11 cellular contexts compared by ENCODE assay signal in genomic region chr1:46133946-46134345, GRCh38. TPM values are rescaled to one million over a fixed set of nuclear protein-coding genes. Genes with fewer than 3 reads are reported as not detected.
DNase-seq lines count a peak whose midpoint lies in the region; ATAC-seq and TF ChIP-seq lines count a peak whose summit lies in the region.
"Had no signal": no experiment of that assay in that cellular context is flagged by ENCODE, and none has a peak within 500 bp of the region (broad histone marks: within the 10 kb centered on the region; RNA-seq: fewer than 3 reads in every experiment).

No MANE protein-coding gene starts in this region.

- 71% methylated on average over 2 of the region's 2 CpGs; no CpG with 5 or more reads in 1 of the 2 donors for WGBS in gastroesophageal sphincter (ENCODE audit: low coverage in 1 of 2), 2 donors
- 40% methylated on average over 2 of the region's 2 CpGs for WGBS in prostate gland

- H3K4me3 ChIP-seq in OCI-LY7 (ENCODE audit: low read depth, low read length, poor library complexity, severe bottlenecking), result peak overlapping the region; percentile 95
- peak overlapping the region in 1 of 2 donors; percentile 68 for H3K4me3 ChIP-seq in gastroesophageal sphincter
- peak overlapping the region in 3 of 5 donors; percentile 74 to 86 (median 84) for H3K4me3 ChIP-seq in subcutaneous abdominal adipose tissue (ENCODE audit: low read depth in 1 of 5, low read length in 5 of 5)
- no peak overlapping the region for H3K4me3 ChIP-seq in prostate gland

- peak overlapping the region; percentile 96 for H3K4me2 ChIP-seq in OCI-LY7 (ENCODE audit: low read length)

- peak overlapping the region; percentile 87 for H3K4me3 Mint-ChIP-seq in activated CD4-positive, alpha-beta T cell treated with anti-CD3 and anti-CD28 coated beads, Interleukin-2, amount 10 ng/mL, durations not matched to agents 7 days and 5 days

- CTCF ChIA-PET in activated CD4-positive, alpha-beta T cell treated with anti-CD3 and anti-CD28 coated beads, Interleukin-2, amount 10 ng/mL, durations not matched to agents 7 days and 5 days (lab: Charles Lee), result interaction anchor here (1.3 kb wide), 1 partner anchor 16 kb away, joined by 3 read pairs; no protein-coding TSS in a partner anchor
- CTCF ChIA-PET in OCI-LY7 (lab: Charles Lee; ENCODE audit: unreplicated experiment), result interaction anchor here (1.2 kb wide), 1 partner anchor 270 kb away, joined by 3 read pairs; no protein-coding TSS in a partner anchor

- TF ChIP-seq POLR2A in gastroesophageal sphincter (IDR thresholded peaks at IDR 0.05), result no peak
- no peak for TF ChIP-seq POLR2A in prostate gland (IDR thresholded peaks at IDR 0.05)

- H3K9ac ChIP-seq in subcutaneous abdominal adipose tissue (ENCODE audit: low read length in 5 of 5), result peak overlapping the region in 1 of 5 donors; percentile 86

- BruUV-seq in OCI-LY7 (replicated peaks; lab: Mats Ljungman, UMichigan), result no TSS peak

- ATAC-seq in gastroesophageal sphincter (no peak), HG03175 (IDR thresholded peaks at IDR 0.05; ENCODE audit: unreplicated experiment) (no peak), GM21526 (IDR thresholded peaks at IDR 0.05; ENCODE audit: low FRiP score, unreplicated experiment) (no peak)

- peaks cover 2% of the 10 kb centered on the region for H3K36me3 Mint-ChIP-seq in activated CD4-positive, alpha-beta T cell treated with anti-CD3 and anti-CD28 coated beads, Interleukin-2, amount 10 ng/mL, durations not matched to agents 7 days and 5 days (ENCODE audit: low read depth)

- H3K4me1 ChIP-seq in OCI-LY7 (ENCODE audit: insufficient read depth, low read length, poor library complexity, severe bottlenecking) (peaks cover 26% of the 10 kb centered on the region), gastroesophageal sphincter (peaks cover 0 to 69% (median 7%) of the 10 kb centered on the region in 3 donors), subcutaneous abdominal adipose tissue (ENCODE audit: control insufficient read depth in 5 of 5, insufficient read depth in 5 of 5, low read length in 5 of 5) (peaks cover 0 to 44% (median 18%) of the 10 kb centered on the region in 5 donors), prostate gland (replicated peaks) (no peaks in the 10 kb centered on the region)

- POLR2A ChIA-PET in activated CD4-positive, alpha-beta T cell treated with anti-CD3 and anti-CD28 coated beads, Interleukin-2, amount 10 ng/mL, durations not matched to agents 7 days and 5 days (lab: Charles Lee), result no interaction called here
- POLR2A ChIA-PET in OCI-LY7 (lab: Charles Lee), result interaction anchor here (0.5 to 1.6 kb wide), 10 partner anchors 11 to 554 kb away, joined by 3 to 8 read pairs (median 5); no protein-coding TSS in a partner anchor

- H3K27me3 ChIP-seq in gastroesophageal sphincter, result no peaks in the 10 kb centered on the region
- H3K27me3 ChIP-seq in subcutaneous abdominal adipose tissue (ENCODE audit: control insufficient read depth in 5 of 5, insufficient read depth in 4 of 5, low read length in 5 of 5), result peaks cover 4 to 11% (median 9%) of the 10 kb centered on the region in 5 donors
- no peaks in the 10 kb centered on the region for H3K27me3 ChIP-seq in prostate gland (replicated peaks; ENCODE audit: insufficient read depth)

- H3K9me3 Mint-ChIP-seq in activated CD4-positive, alpha-beta T cell treated with anti-CD3 and anti-CD28 coated beads, Interleukin-2, amount 10 ng/mL, durations not matched to agents 7 days and 5 days, result no peaks in the 10 kb centered on the region

- intact Hi-C loops in OCI-LY7 (cut with micrococcal nuclease; ENCODE audit: unreplicated experiment) (loop anchor here (1.0 to 2.0 kb wide), 4 partner anchors 33 to 447 kb away; partner anchors contain the start of genes GPBP1L1 and POMGNT1), prostate gland (cut with DNase I) (loop anchor here (5.0 to 10.0 kb wide), 4 partner anchors 48 to 252 kb away; no protein-coding TSS in a partner anchor)

- no peak overlapping the region for H3K27ac ChIP-seq in OCI-LY7 (ENCODE audit: low read depth, low read length, poor library complexity, severe bottlenecking)
- peak overlapping the region; percentile 74 to 97 (median 94) for H3K27ac ChIP-seq in gastroesophageal sphincter
- H3K27ac ChIP-seq in subcutaneous abdominal adipose tissue (ENCODE audit: low read depth, low read length), result peak overlapping the region; percentile 88
- peak overlapping the region in 1 of 2 donors; percentile 87 for H3K27ac ChIP-seq in prostate gland

- peaks cover 25% of the 10 kb centered on the region for H3K4me1 Mint-ChIP-seq in activated CD4-positive, alpha-beta T cell treated with anti-CD3 and anti-CD28 coated beads, Interleukin-2, amount 10 ng/mL, durations not matched to agents 7 days and 5 days

- H3K27ac Mint-ChIP-seq in activated CD4-positive, alpha-beta T cell treated with anti-CD3 and anti-CD28 coated beads, Interleukin-2, amount 10 ng/mL, durations not matched to agents 7 days and 5 days, result no peak overlapping the region

- H3K36me3 ChIP-seq in OCI-LY7 (ENCODE audit: insufficient read depth, low read length), result no peaks in the 10 kb centered on the region
- no peaks in the 10 kb centered on the region for H3K36me3 ChIP-seq in gastroesophageal sphincter
- no peaks in the 10 kb centered on the region for H3K36me3 ChIP-seq in subcutaneous abdominal adipose tissue (ENCODE audit: control insufficient read depth in 5 of 5, insufficient read depth in 5 of 5, low read length in 5 of 5)
- no peaks in the 10 kb centered on the region for H3K36me3 ChIP-seq in prostate gland

- peaks cover 33% of the 10 kb centered on the region for H3K79me2 ChIP-seq in OCI-LY7 (ENCODE audit: insufficient read depth, low read depth, low read length)

- peak overlapping the region; percentile 61; the same call in 1 of the 2 replicates for H2AFZ ChIP-seq in OCI-LY7 (ENCODE audit: low read length)

- no peaks in the 10 kb centered on the region for H4K20me1 ChIP-seq in OCI-LY7 (ENCODE audit: insufficient read depth, low read length)

- peaks cover 63% of the 10 kb centered on the region for H3K27me3 Mint-ChIP-seq in activated CD4-positive, alpha-beta T cell treated with anti-CD3 and anti-CD28 coated beads, Interleukin-2, amount 10 ng/mL, durations not matched to agents 7 days and 5 days

- TF ChIP-seq EP300 in gastroesophageal sphincter (IDR thresholded peaks at IDR 0.05), result no peak

- DNase-seq in activated CD4-positive, alpha-beta T cell treated with anti-CD3 and anti-CD28 coated beads, Interleukin-2, amount 10 ng/mL, durations not matched to agents 7 days and 5 days, result no peak
- DNase-seq in activated CD4-positive, alpha-beta T cell treated with anti-CD3 and anti-CD28 coated beads for 1 hour, result no peak
- peak; percentile 24 for DNase-seq in OCI-LY7 (ENCODE audit: low spot score)
- no peak for DNase-seq in prostate gland (ENCODE audit: low spot score)

- no peaks in the 10 kb centered on the region for H3K9me2 ChIP-seq in OCI-LY7 (ENCODE audit: insufficient read depth, low read length)

- TF ChIP-seq CTCF in OCI-LY7 (conservative IDR thresholded peaks at IDR 0.05; ENCODE audit: low read length) (no peak), gastroesophageal sphincter (IDR thresholded peaks at IDR 0.05) (no peak), prostate gland (IDR thresholded peaks at IDR 0.05) (no peak)

- H3K9me3 ChIP-seq in OCI-LY7 (ENCODE audit: low read length), result no peaks in the 10 kb centered on the region
- no peaks in the 10 kb centered on the region for H3K9me3 ChIP-seq in gastroesophageal sphincter
- no peaks in the 10 kb centered on the region for H3K9me3 ChIP-seq in subcutaneous abdominal adipose tissue (ENCODE audit: control insufficient read depth in 5 of 5, low read length in 5 of 5)
- no peaks in the 10 kb centered on the region for H3K9me3 ChIP-seq in prostate gland

RNA-seq across cellular contexts. Expression of gene PIK3R3, which starts 1.5 kb away (rescaled TPM):
- 1 to 10 TPM; 3.5 to 3.9 TPM for total RNA-seq in activated CD4-positive, alpha-beta T cell treated with anti-CD3 and anti-CD28 coated beads, Interleukin-2, amount 10 ng/mL, durations not matched to agents 7 days and 5 days
- total RNA-seq in OCI-LY7 (2014; rRNA removed; shearing (Covaris generic)), result 12.7 and 16.2 TPM in 2 replicates
- total RNA-seq in OCI-LY7 (2022), result 25.8 and 27.0 TPM in 2 replicates
- total RNA-seq in gastroesophageal sphincter, result 10 to 100 TPM; 21.7 to 34.7 (median 28.2) TPM
- 10 to 100 TPM in 1 of 2 donors, 1 to 10 TPM in 1; 9.1 to 26.5 TPM for total RNA-seq in prostate gland

RNA-seq across cellular contexts. Expression of gene TSPAN1, which starts 40.9 kb away (rescaled TPM):
- not detected for total RNA-seq in activated CD4-positive, alpha-beta T cell treated with anti-CD3 and anti-CD28 coated beads, Interleukin-2, amount 10 ng/mL, durations not matched to agents 7 days and 5 days
- total RNA-seq in OCI-LY7 (2014; rRNA removed; shearing (Covaris generic)), result not detected in 2 replicates
- total RNA-seq in OCI-LY7 (2022) (not detected in 2 replicates), gastroesophageal sphincter (10 to 100 TPM in 1 of 4 donors, 1 to 10 TPM in 3; 1.0 to 11.0 (median 1.7) TPM), prostate gland (100 to 1,000 TPM in 1 of 2 donors, 10 to 100 TPM in 1; 77.2 to 322 TPM)
- total RNA-seq: activated CD8-positive, alpha-beta memory T cell treated with anti-CD3 and anti-CD28 coated beads for 36 hours had no signal

RNA-seq across cellular contexts. Expression of gene P3R3URF, which starts 42.3 kb away (rescaled TPM):
- total RNA-seq in activated CD4-positive, alpha-beta T cell treated with anti-CD3 and anti-CD28 coated beads, Interleukin-2, amount 10 ng/mL, durations not matched to agents 7 days and 5 days, result not detected
- total RNA-seq in OCI-LY7 (2014; rRNA removed; shearing (Covaris generic)), result not detected in 2 replicates
- not detected in 2 replicates for total RNA-seq in OCI-LY7 (2022)
- not detected for total RNA-seq in gastroesophageal sphincter
- not detected for total RNA-seq in prostate gland
- total RNA-seq: activated CD8-positive, alpha-beta memory T cell treated with anti-CD3 and anti-CD28 coated beads for 36 hours; left colon; urinary bladder had no signal

Comparison
In these comparisons a context has a peak if more than half of its experiments do, and no peak if none do; other contexts are left out.
1. H3K4me3 ChIP-seq: peak in OCI-LY7 (single experiment) and subcutaneous abdominal adipose tissue (3 of 5); none in prostate gland (0 of 2).
2. RNA of gene TSPAN1, which starts 40.9 kb away (total RNA-seq): 77.2 to 322 TPM in prostate gland; 1.0 to 11.0 TPM in gastroesophageal sphincter, not detected in OCI-LY7 and not detected in activated CD4-positive, alpha-beta T cell treated with anti-CD3 and anti-CD28 coated beads, Interleukin-2, amount 10 ng/mL, durations not matched to agents 7 days and 5 days; every median in the first group is over 4 times any median in the second.